Comparison of ENCODE assay signal across 22 cellular contexts in genomic region chr9:124004608-124005007, GRCh38. TPM values are rescaled to one million over a fixed set of nuclear protein-coding genes. Genes with fewer than 3 reads are reported as not detected.
"Had no signal": no experiment of that assay in that cellular context is flagged by ENCODE, and none has a peak within 500 bp of the region (broad histone marks: within the 10 kb centered on the region; RNA-seq: fewer than 3 reads in every experiment).

No MANE protein-coding gene starts in this region.

- H3K4me3 ChIP-seq: cardiac muscle cell, esophagus muscularis mucosa, gastroesophageal sphincter, heart left ventricle, left lung, ovary, skin epidermis, transverse colon, uterus had no signal

- H3K9me3 Mint-ChIP-seq: activated naive CD8-positive, alpha-beta T cell treated with anti-CD3 and anti-CD28 coated beads for 36 hours; activated T-helper 1 cell treated with anti-CD3 and anti-CD28 coated beads, Interleukin-12 subunit alpha, Interleukin-12 subunit beta, Interleukin-2, Interleukin-4 antibody, amounts not matched to agents 30 ng/mL and 10 ng/mL and 1 ng/mL, durations not matched to agents 14 hours and 24 hours and 36 hours; dendritic cell treated with granulocyte-macrophage colony-stimulating factor and Interleukin-4, amounts not matched to agents 40 ng/mL and 50 ng/mL, for 4 days; stimulated activated naive CD8-positive, alpha-beta T cell treated with anti-CD3 and anti-CD28 coated beads, Interleukin-15, Interleukin-2, amounts not matched to agents 100 ng/mL and 50 ng/mL, for 24 hours; WTC11 had no signal

- H3K36me3 ChIP-seq: cardiac muscle cell, esophagus muscularis mucosa, gastroesophageal sphincter, heart left ventricle, left lung, ovary, transverse colon, uterus had no signal

- ATAC-seq: activated CD4-positive, alpha-beta T cell treated with anti-CD3 and anti-CD28 coated beads for 36 hours; gastroesophageal sphincter; heart left ventricle; left lung had no signal

- H3K27ac ChIP-seq: cardiac muscle cell, esophagus muscularis mucosa, gastroesophageal sphincter, heart left ventricle, left lung, ovary, skin epidermis, transverse colon, uterus had no signal

- H3K27ac Mint-ChIP-seq: activated CD4-positive, alpha-beta T cell treated with anti-CD3 and anti-CD28 coated beads for 36 hours; activated naive CD8-positive, alpha-beta T cell treated with anti-CD3 and anti-CD28 coated beads for 36 hours; activated T-helper 1 cell treated with anti-CD3 and anti-CD28 coated beads, Interleukin-12 subunit alpha, Interleukin-12 subunit beta, Interleukin-2, Interleukin-4 antibody, amounts not matched to agents 30 ng/mL and 10 ng/mL and 1 ng/mL, durations not matched to agents 14 hours and 24 hours and 36 hours; dendritic cell treated with granulocyte-macrophage colony-stimulating factor and Interleukin-4, amounts not matched to agents 40 ng/mL and 50 ng/mL, for 4 days; stimulated activated naive CD8-positive, alpha-beta T cell treated with anti-CD3 and anti-CD28 coated beads, Interleukin-15, Interleukin-2, amounts not matched to agents 100 ng/mL and 50 ng/mL, for 24 hours; WTC11 had no signal

- H3K4me3 Mint-ChIP-seq: activated CD4-positive, alpha-beta T cell treated with anti-CD3 and anti-CD28 coated beads for 36 hours; activated naive CD8-positive, alpha-beta T cell treated with anti-CD3 and anti-CD28 coated beads for 36 hours; activated T-helper 1 cell treated with anti-CD3 and anti-CD28 coated beads, Interleukin-12 subunit alpha, Interleukin-12 subunit beta, Interleukin-2, Interleukin-4 antibody, amounts not matched to agents 30 ng/mL and 10 ng/mL and 1 ng/mL, durations not matched to agents 14 hours and 24 hours and 36 hours; dendritic cell treated with granulocyte-macrophage colony-stimulating factor and Interleukin-4, amounts not matched to agents 40 ng/mL and 50 ng/mL, for 4 days; stimulated activated naive CD8-positive, alpha-beta T cell treated with anti-CD3 and anti-CD28 coated beads, Interleukin-15, Interleukin-2, amounts not matched to agents 100 ng/mL and 50 ng/mL, for 24 hours; WTC11 had no signal

- H3K36me3 Mint-ChIP-seq: activated naive CD8-positive, alpha-beta T cell treated with anti-CD3 and anti-CD28 coated beads for 36 hours; WTC11 had no signal

- H3K9me3 ChIP-seq: esophagus muscularis mucosa, gastroesophageal sphincter, heart left ventricle, left lung, ovary, transverse colon, uterus had no signal

- DNase-seq: activated CD4-positive, alpha-beta T cell treated with anti-CD3 and anti-CD28 coated beads for 36 hours; activated CD4-positive, alpha-beta T cell treated with anti-CD3 and anti-CD28 coated beads, Interleukin-2, amount 50 U/mL, for 48 hours; activated naive CD8-positive, alpha-beta T cell treated with anti-CD3 and anti-CD28 coated beads for 36 hours; amniotic stem cell; effector CD8-positive, alpha-beta T cell; heart left ventricle; left lung; ovary; stimulated activated CD4-positive, alpha-beta T cell treated with anti-CD3 and anti-CD28 coated beads, Interleukin-2, amount 100 ng/mL, for 48 hours; transverse colon; uterus had no signal

RNA-seq across cellular contexts. Expression of gene LHX2, which starts 7.0 kb away (rescaled TPM):
- total RNA-seq: activated CD4-positive, alpha-beta T cell treated with anti-CD3 and anti-CD28 coated beads for 36 hours; activated naive CD8-positive, alpha-beta T cell treated with anti-CD3 and anti-CD28 coated beads for 36 hours; activated T-helper 1 cell treated with anti-CD3 and anti-CD28 coated beads, Interleukin-12 subunit alpha, Interleukin-12 subunit beta, Interleukin-2, Interleukin-4 antibody, amounts not matched to agents 30 ng/mL and 10 ng/mL and 1 ng/mL, durations not matched to agents 14 hours and 24 hours and 36 hours; esophagus muscularis mucosa; gastroesophageal sphincter; kidney epithelial cell; left lung; myocyte; pulmonary artery endothelial cell; transverse colon had no signal
